In the genomic region with DNA sequence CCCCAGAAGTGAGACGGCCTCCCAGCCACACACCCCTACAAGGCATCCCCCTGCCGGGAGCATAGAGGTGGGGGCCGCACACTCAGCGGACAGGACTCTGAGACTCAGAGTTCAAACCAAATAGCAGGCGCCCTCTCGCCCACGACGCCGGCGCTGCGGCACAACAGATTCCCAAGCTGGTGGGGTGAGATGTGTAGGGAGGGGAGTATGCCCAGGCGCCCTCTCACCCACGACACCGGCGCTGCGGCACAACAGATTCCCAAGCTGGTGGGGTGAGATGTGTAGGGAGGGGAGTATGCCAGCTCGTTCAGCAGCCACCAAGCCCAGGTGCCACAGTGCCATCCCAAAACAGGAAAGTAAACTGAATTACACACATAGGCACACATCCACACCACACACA, we compare ENCODE assay signal across 30 cellular contexts.
"Had no signal": no experiment of that assay in that cellular context is flagged by ENCODE, and none has a peak within 500 bp of the region (broad histone marks: within the 10 kb centered on the region; RNA-seq: fewer than 3 reads in every experiment).

No MANE protein-coding gene starts in this region.

- H3K9me3 ChIP-seq: adrenal gland, body of pancreas, esophagus squamous epithelium, gastroesophageal sphincter had no signal

- H3K9me3 Mint-ChIP-seq: activated CD4-positive, alpha-beta T cell treated with anti-CD3 and anti-CD28 coated beads, Interleukin-2, amount 10 ng/mL, durations not matched to agents 7 days and 5 days; activated naive CD4-positive, alpha-beta T cell treated with anti-CD3 and anti-CD28 coated beads for 36 hours; activated naive CD4-positive, alpha-beta T cell treated with anti-CD3 and anti-CD28 coated beads, Interleukin-2, amount 50 U/mL, for 24 hours; activated naive CD8-positive, alpha-beta T cell treated with anti-CD3 and anti-CD28 coated beads for 36 hours; activated naive CD8-positive, alpha-beta T cell treated with anti-CD3 and anti-CD28 coated beads, Interleukin-2, amount 50 U/mL, for 24 hours; activated T-cell treated with anti-CD3 and anti-CD28 coated beads, Interleukin-2, amount 50 U/mL, for 24 hours; activated T-helper 17 cell treated with anti-CD3 and anti-CD28 coated beads, Interleukin-2, amount 50 U/mL, for 72 hours; effector memory CD8-positive, alpha-beta T cell; T-helper 2 cell treated with Interferon-gamma antibody and Interleukin-4, amounts not matched to agents 5 μg/mL and 100 μg/mL, for 36 hours had no signal

- H3K36me3 Mint-ChIP-seq: activated naive CD4-positive, alpha-beta T cell treated with anti-CD3 and anti-CD28 coated beads, Interleukin-2, amount 50 U/mL, for 24 hours; activated naive CD8-positive, alpha-beta T cell treated with anti-CD3 and anti-CD28 coated beads for 36 hours had no signal

- H3K4me3 Mint-ChIP-seq: activated CD4-positive, alpha-beta memory T cell treated with anti-CD3 and anti-CD28 coated beads, Interleukin-2, amount 10 ng/mL, durations not matched to agents 7 days and 5 days; activated CD4-positive, alpha-beta T cell treated with anti-CD3 and anti-CD28 coated beads for 36 hours; activated CD4-positive, alpha-beta T cell treated with anti-CD3 and anti-CD28 coated beads, Interleukin-2, amount 10 ng/mL, durations not matched to agents 7 days and 5 days; activated naive CD4-positive, alpha-beta T cell treated with anti-CD3 and anti-CD28 coated beads for 36 hours; activated naive CD4-positive, alpha-beta T cell treated with anti-CD3 and anti-CD28 coated beads, Interleukin-2, amount 50 U/mL, for 24 hours; activated naive CD8-positive, alpha-beta T cell treated with anti-CD3 and anti-CD28 coated beads for 36 hours; activated naive CD8-positive, alpha-beta T cell treated with anti-CD3 and anti-CD28 coated beads, Interleukin-2, amount 50 U/mL, for 24 hours; activated T-cell treated with anti-CD3 and anti-CD28 coated beads, Interleukin-2, amount 50 U/mL, for 24 hours; activated T-helper 17 cell treated with anti-CD3 and anti-CD28 coated beads, Interleukin-2, amount 50 U/mL, for 72 hours; effector memory CD8-positive, alpha-beta T cell; T-helper 17 cell; T-helper 2 cell treated with Interferon-gamma antibody and Interleukin-4, amounts not matched to agents 5 μg/mL and 100 μg/mL, for 36 hours had no signal

- H3K27ac ChIP-seq: adrenal gland, body of pancreas, esophagus squamous epithelium, gastroesophageal sphincter had no signal

- H3K27me3 Mint-ChIP-seq: activated CD4-positive, alpha-beta memory T cell treated with anti-CD3 and anti-CD28 coated beads, Interleukin-2, amount 10 ng/mL, durations not matched to agents 7 days and 5 days; activated CD4-positive, alpha-beta T cell treated with anti-CD3 and anti-CD28 coated beads, Interleukin-2, amount 10 ng/mL, durations not matched to agents 7 days and 5 days; activated naive CD8-positive, alpha-beta T cell treated with anti-CD3 and anti-CD28 coated beads, Interleukin-2, amount 50 U/mL, for 24 hours; activated T-cell treated with anti-CD3 and anti-CD28 coated beads, Interleukin-2, amount 50 U/mL, for 24 hours; activated T-helper 17 cell treated with anti-CD3 and anti-CD28 coated beads, Interleukin-2, amount 50 U/mL, for 72 hours; effector memory CD8-positive, alpha-beta T cell; T-helper 17 cell had no signal

- H3K4me1 ChIP-seq: adrenal gland, body of pancreas, esophagus squamous epithelium, gastroesophageal sphincter had no signal

- H3K4me3 ChIP-seq: adrenal gland, body of pancreas, esophagus squamous epithelium, gastroesophageal sphincter had no signal

- H3K4me1 Mint-ChIP-seq: activated CD4-positive, alpha-beta memory T cell treated with anti-CD3 and anti-CD28 coated beads, Interleukin-2, amount 10 ng/mL, durations not matched to agents 7 days and 5 days; activated CD4-positive, alpha-beta T cell treated with anti-CD3 and anti-CD28 coated beads for 36 hours; activated CD4-positive, alpha-beta T cell treated with anti-CD3 and anti-CD28 coated beads, Interleukin-2, amount 10 ng/mL, durations not matched to agents 7 days and 5 days; activated naive CD4-positive, alpha-beta T cell treated with anti-CD3 and anti-CD28 coated beads, Interleukin-2, amount 50 U/mL, for 24 hours; activated naive CD8-positive, alpha-beta T cell treated with anti-CD3 and anti-CD28 coated beads for 36 hours; activated naive CD8-positive, alpha-beta T cell treated with anti-CD3 and anti-CD28 coated beads, Interleukin-2, amount 50 U/mL, for 24 hours; activated T-helper 17 cell treated with anti-CD3 and anti-CD28 coated beads, Interleukin-2, amount 50 U/mL, for 72 hours; T-helper 17 cell had no signal

- DNase-seq: activated CD4-positive, alpha-beta memory T cell treated with anti-CD3 and anti-CD28 coated beads, Interleukin-2, amount 10 ng/mL, durations not matched to agents 7 days and 5 days; activated CD4-positive, alpha-beta T cell treated with anti-CD3 and anti-CD28 coated beads for 36 hours; activated CD4-positive, alpha-beta T cell treated with anti-CD3 and anti-CD28 coated beads, Interleukin-2, amount 10 ng/mL, durations not matched to agents 7 days and 5 days; activated CD4-positive, alpha-beta T cell treated with anti-CD3 and anti-CD28 coated beads, Interleukin-2, amount 50 U/mL, for 4 hours; activated CD4-positive, CD25-positive, alpha-beta regulatory T cell; activated CD4-positive, CD25-positive, alpha-beta regulatory T cell treated with anti-CD3 and anti-CD28 coated beads, Interleukin-2, amount 50 U/mL, for 72 hours; activated CD8-positive, alpha-beta memory T cell treated with anti-CD3 and anti-CD28 coated beads, Interleukin-2, amount 50 U/mL, for 48 hours; activated effector memory CD4-positive, alpha-beta T cell treated with Interleukin-2 at 50 U/mL for 16 hours; activated naive CD4-positive, alpha-beta T cell treated with anti-CD3 and anti-CD28 coated beads for 36 hours; activated naive CD8-positive, alpha-beta T cell treated with anti-CD3 and anti-CD28 coated beads for 36 hours; activated naive CD8-positive, alpha-beta T cell treated with anti-CD3 and anti-CD28 coated beads, Interleukin-2, amount 50 U/mL, for 24 hours; activated T-cell treated with anti-CD3 and anti-CD28 coated beads for 4 hours; activated T-cell treated with anti-CD3 and anti-CD28 coated beads, Interleukin-2, amount 50 U/mL, for 24 hours; adrenal gland; amygdala; body of pancreas; caudate nucleus; cortex of kidney; dermis blood vessel endothelial cell; effector CD4-positive, alpha-beta T cell; effector memory CD8-positive, alpha-beta T cell; erythroblast; esophagus squamous epithelium; foreskin melanocyte; T-helper 1 cell; T-helper 17 cell had no signal

- H3K27me3 ChIP-seq: adrenal gland, body of pancreas had no signal

- ATAC-seq: activated CD4-positive, alpha-beta T cell treated with anti-CD3 and anti-CD28 coated beads for 36 hours; activated naive CD8-positive, alpha-beta T cell treated with anti-CD3 and anti-CD28 coated beads, Interleukin-2, amount 50 U/mL, for 24 hours; activated T-helper 17 cell treated with anti-CD3 and anti-CD28 coated beads, Interleukin-2, amount 50 U/mL, for 72 hours; body of pancreas; effector memory CD8-positive, alpha-beta T cell; T-helper 17 cell had no signal

- H3K36me3 ChIP-seq: adrenal gland, esophagus squamous epithelium, gastroesophageal sphincter had no signal
